Comparison of ENCODE assay signal across 18 cellular contexts in genomic region chr18:3655637-3656050, GRCh38.
DNase-seq lines count a peak whose midpoint lies in the region; ATAC-seq and TF ChIP-seq lines count a peak whose summit lies in the region.
"Had no signal": no experiment of that assay in that cellular context is flagged by ENCODE, and none has a peak within 500 bp of the region (broad histone marks: within the 10 kb centered on the region; RNA-seq: fewer than 3 reads in every experiment).

No MANE protein-coding gene starts in this region.

- no peak overlapping the region for H3K4me2 ChIP-seq in GM23248 (ENCODE audit: unreplicated experiment)
- H3K4me2 ChIP-seq in PC-9: peak overlapping the region; percentile 69
- H3K4me2 ChIP-seq in trophoblast cell (ENCODE audit: low read length): no peak overlapping the region

- CTCF ChIA-PET in PC-9 (lab: Charles Lee) (interaction anchor here (0.6 kb wide), 1 partner anchor 202 kb away, joined by 5 read pairs; no protein-coding TSS in a partner anchor), RWPE1 (lab: Yijun Ruan, JAX) (no interaction called here)

- H3K14ac ChIP-seq in trophoblast cell (ENCODE audit: low read length): peak overlapping the region; percentile 94

- in situ Hi-C loops in GM23248 (cut with MboI): no loop called here

- H3K36me3 ChIP-seq in GM23248 (ENCODE audit: low read depth): no peaks in the 10 kb centered on the region
- no peaks in the 10 kb centered on the region for H3K36me3 ChIP-seq in PC-9 (ENCODE audit: low read depth)
- H3K36me3 ChIP-seq in colonic mucosa: no peaks in the 10 kb centered on the region
- no peaks in the 10 kb centered on the region for H3K36me3 ChIP-seq in trophoblast cell (ENCODE audit: control insufficient read depth in 1 of 2, insufficient read depth in 2 of 2, low read length in 2 of 2)
- H3K36me3 ChIP-seq: left ventricle myocardium inferior had no signal

- H2AK5ac ChIP-seq in trophoblast cell (ENCODE audit: low read length): peak overlapping the region; percentile 84

- no peaks in the 10 kb centered on the region for H3K27me3 ChIP-seq in GM23248 (replicated peaks; ENCODE audit: insufficient read depth)
- no peaks in the 10 kb centered on the region for H3K27me3 ChIP-seq in PC-9 (ENCODE audit: insufficient read depth, low read depth)
- H3K27me3 ChIP-seq in colonic mucosa: no peaks in the 10 kb centered on the region
- H3K27me3 ChIP-seq in trophoblast cell (ENCODE audit: insufficient read depth, low read length): no peaks in the 10 kb centered on the region

- no TSS peak for BruUV-seq in PC-9 (replicated peaks; lab: Mats Ljungman, UMichigan)

- intact Hi-C loops in PC-9 (cut with micrococcal nuclease; ENCODE audit: unreplicated experiment): no loop called here
- intact Hi-C loops in colonic mucosa (cut with DNase I): no loop called here

- H3K9ac ChIP-seq in GM23248 (no peak overlapping the region), colonic mucosa (ENCODE audit: low read depth in 2 of 2, low read length in 2 of 2) (peak overlapping the region in 1 of 2 donors; percentile 66), trophoblast cell (ENCODE audit: low read length) (no peak overlapping the region)

- H3K4ac ChIP-seq in trophoblast cell (ENCODE audit: low read depth, low read length): no peak overlapping the region

- no peak overlapping the region for H3K23ac ChIP-seq in trophoblast cell (ENCODE audit: low read length)

- no peak overlapping the region for H4K12ac ChIP-seq in trophoblast cell (ENCODE audit: low read depth, low read length)

- peak overlapping the region; percentile 83 for H3K18ac ChIP-seq in trophoblast cell (ENCODE audit: low read length)

- DNase-seq in GM23248 (no peak), PC-9 (no peak), colonic mucosa (no peak), trophoblast cell (peak in 1 of 2 donors; percentile 36), NCI-H510A (lab: John Stamatoyannopoulos, UW) (no peak), RWPE1 (ENCODE audit: low spot score) (no peak)
- DNase-seq: activated CD4-positive, alpha-beta T cell treated with anti-CD3 and anti-CD28 coated beads for 36 hours; activated naive CD4-positive, alpha-beta T cell treated with anti-CD3 and anti-CD28 coated beads for 36 hours; caudate nucleus; DMS79; effector memory CD8-positive, alpha-beta T cell; foreskin fibroblast; left ventricle myocardium inferior; naive thymus-derived CD4-positive, alpha-beta T cell; NCI-H187 treated with DMSO at 0.1 percent for 48 hours; NCI-H524; T-cell had no signal

- POLR2A ChIA-PET in PC-9 (lab: Charles Lee; ENCODE audit: unreplicated experiment): interaction anchor here (0.6 kb wide), 1 partner anchor 68 kb away, joined by 5 read pairs; no protein-coding TSS in a partner anchor
- POLR2A ChIA-PET in RWPE1 (lab: Yijun Ruan, JAX; ENCODE audit: low non-redundant PET): interaction anchor here (0.8 kb wide), 1 partner anchor 54 kb away, joined by 3 read pairs; no protein-coding TSS in a partner anchor

- H4K20me1 ChIP-seq in GM23248 (ENCODE audit: insufficient read depth): no peaks in the 10 kb centered on the region
- H4K20me1 ChIP-seq in PC-9 (ENCODE audit: insufficient read depth): no peaks in the 10 kb centered on the region

- no peaks in the 10 kb centered on the region for H3K9me2 ChIP-seq in GM23248 (ENCODE audit: insufficient read depth)
- H3K9me2 ChIP-seq in PC-9 (ENCODE audit: insufficient read depth): no peaks in the 10 kb centered on the region

- H3K9me3 ChIP-seq in GM23248 (ENCODE audit: low read depth): no peaks in the 10 kb centered on the region
- no peaks in the 10 kb centered on the region for H3K9me3 ChIP-seq in PC-9 (ENCODE audit: insufficient read depth, low read depth)
- no peaks in the 10 kb centered on the region for H3K9me3 ChIP-seq in colonic mucosa
- H3K9me3 ChIP-seq in trophoblast cell (ENCODE audit: insufficient read depth, low read depth, low read length): no peaks in the 10 kb centered on the region
- H3K9me3 ChIP-seq: left ventricle myocardium inferior had no signal

- ATAC-seq in HG02852 (IDR thresholded peaks at IDR 0.05; ENCODE audit: unreplicated experiment): no peak
- ATAC-seq: activated CD4-positive, alpha-beta T cell treated with anti-CD3 and anti-CD28 coated beads for 36 hours; effector memory CD8-positive, alpha-beta T cell; T-cell had no signal

- H2BK12ac ChIP-seq in trophoblast cell (ENCODE audit: low read length): peak overlapping the region; percentile 99

- no peaks in the 10 kb centered on the region for H3K79me2 ChIP-seq in GM23248 (ENCODE audit: insufficient read depth)
- peaks cover 28% of the 10 kb centered on the region for H3K79me2 ChIP-seq in PC-9 (ENCODE audit: low read depth)
- no peaks in the 10 kb centered on the region for H3K79me2 ChIP-seq in trophoblast cell (ENCODE audit: control insufficient read depth, insufficient read depth, low read length, poor library complexity)

- H2AFZ ChIP-seq in GM23248 (peak overlapping the region; percentile 18; the same call in 1 of the 2 replicates), PC-9 (no peak overlapping the region), trophoblast cell (ENCODE audit: insufficient read depth, low read length, poor library complexity) (peak overlapping the region; percentile 37)

- H4K8ac ChIP-seq in trophoblast cell (ENCODE audit: low read depth, low read length): peak overlapping the region; percentile 13

- H3K4me1 ChIP-seq in GM23248 (ENCODE audit: insufficient read depth): peaks cover 17% of the 10 kb centered on the region
- peaks cover 50% of the 10 kb centered on the region for H3K4me1 ChIP-seq in PC-9 (replicated peaks; ENCODE audit: insufficient read depth)
- H3K4me1 ChIP-seq in colonic mucosa: peaks cover 11% of the 10 kb centered on the region
- H3K4me1 ChIP-seq in trophoblast cell (ENCODE audit: control insufficient read depth in 1 of 2, insufficient read depth in 2 of 2, low read length in 2 of 2): peaks cover 18 to 30% of the 10 kb centered on the region in 2 experiments

- H4K91ac ChIP-seq in trophoblast cell (ENCODE audit: low read depth, low read length): peak overlapping the region; percentile 83

- peaks cover 19% of the 10 kb centered on the region for H3K79me1 ChIP-seq in trophoblast cell (ENCODE audit: low read length)

- H3K4me3 ChIP-seq in GM23248: no peak overlapping the region
- H3K4me3 ChIP-seq in PC-9: no peak overlapping the region
- H3K4me3 ChIP-seq in colonic mucosa: no peak overlapping the region
- no peak overlapping the region for H3K4me3 ChIP-seq in trophoblast cell (ENCODE audit: low read depth, low read length)
- H3K4me3 ChIP-seq: left ventricle myocardium inferior had no signal

- H3K27ac ChIP-seq in GM23248: no peak overlapping the region
- H3K27ac ChIP-seq in PC-9: peak overlapping the region; percentile 99
- H3K27ac ChIP-seq in colonic mucosa: peak overlapping the region; percentile 16
- peak overlapping the region; percentile 7 for H3K27ac ChIP-seq in trophoblast cell (ENCODE audit: low read depth, low read length)
- H3K27ac ChIP-seq in RWPE1: no peak overlapping the region
- H3K27ac ChIP-seq: left ventricle myocardium inferior had no signal

- H2BK120ac ChIP-seq in trophoblast cell (ENCODE audit: insufficient read depth, low read length, poor library complexity): peak overlapping the region; percentile 74

- peaks cover 9% of the 10 kb centered on the region for H3F3A ChIP-seq in GM23248 (ENCODE audit: insufficient read depth)
- peaks cover 46% of the 10 kb centered on the region for H3F3A ChIP-seq in PC-9 (ENCODE audit: insufficient read depth, low read depth)

- 82 to 89% methylated on average over 8 of the region's 8 CpGs for WGBS in GM23248 (ENCODE audit: low coverage in 1 of 2, low lambda C conversion rate in 2 of 2, missing lambda C conversion rate in 2 of 2), 2 experiments
- no CpG with 5 or more reads among the region's 8 CpGs for WGBS in trophoblast cell (ENCODE audit: extremely low coverage, insufficient coverage, insufficient read length)

- TF ChIP-seq CTCF in PC-9 (conservative IDR thresholded peaks at IDR 0.05): no peak
- TF ChIP-seq CTCF in colonic mucosa (IDR thresholded peaks at IDR 0.05): no peak
- no peak for TF ChIP-seq CTCF in RWPE1 (conservative IDR thresholded peaks at IDR 0.05; ENCODE audit: low read depth)

- H2BK5ac ChIP-seq in trophoblast cell (ENCODE audit: low read depth, low read length, poor library complexity): peak overlapping the region; percentile 75

Comparison
In these comparisons a context has a peak if more than half of its experiments do, and no peak if none do; other contexts are left out.
1. H3K27ac ChIP-seq: peak in PC-9 (single experiment), colonic mucosa (single experiment) and trophoblast cell (single experiment); none in GM23248 (single experiment) and RWPE1 (single experiment).